8 cellular contexts compared by ENCODE assay signal in genomic region chr11:73760066-73760679, GRCh38. TPM values are rescaled to one million over a fixed set of nuclear protein-coding genes. Genes with fewer than 3 reads are reported as not detected.
DNase-seq lines count a peak whose midpoint lies in the region; ATAC-seq, FAIRE-seq and TF ChIP-seq lines count a peak whose summit lies in the region.

No MANE protein-coding gene starts in this region.

- intact Hi-C loops in HepG2 (cut with micrococcal nuclease; ENCODE audit: unreplicated experiment): loop anchor here (2.0 kb wide), 1 partner anchor 117 kb away; the partner anchor contains the start of genes COA4 and PAAF1

- no TSS peak for BruUV-seq in HepG2 (replicated peaks; lab: Mats Ljungman, UMichigan)

- TF ChIP-seq POLR2A in HepG2 (IDR thresholded peaks at IDR 0.05; ENCODE audit: insufficient read depth in 1 of 2, low read depth in 2 of 2, low read length in 2 of 2): no peak

- TF ChIP-seq RAD21 in HepG2 (CRISPR knock-in tag; IDR thresholded peaks at IDR 0.05): no peak

- H3K4me2 ChIP-seq in HepG2 (ENCODE audit: low read depth, low read length): peak overlapping the region; percentile 89

- in situ Hi-C loops in HepG2 (cut with HindIII; ENCODE audit: extremely low pct_ligation_motif_present, low pct_unique_long_range_greater_than_20kb): no loop called here

- H3K79me2 ChIP-seq in HepG2 (ENCODE audit: insufficient read depth, low read length): peaks cover 51% of the 10 kb centered on the region

- H2AFZ ChIP-seq in HepG2 (ENCODE audit: low read length): no peak overlapping the region

- under 1% methylated on average over 25 of the region's 46 CpGs for WGBS in HepG2 (ENCODE audit: low lambda C conversion rate)

- no peaks in the 10 kb centered on the region; a peak in 1 of 5 replicates for H3K27me3 ChIP-seq in HepG2 (ENCODE audit: control insufficient read depth in 1 of 2, insufficient read depth in 2 of 2, low read length in 2 of 2)

- no peaks in the 10 kb centered on the region for H3K9me3 ChIP-seq in HepG2 (ENCODE audit: low read length)

- H3K9ac ChIP-seq in HepG2 (ENCODE audit: insufficient read depth, low read depth, low read length): peak overlapping the region; percentile 95

- no peaks in the 10 kb centered on the region for H3K36me3 ChIP-seq in HepG2 (replicated peaks in 1 of 2; ENCODE audit: control insufficient read depth in 1 of 2, insufficient read depth in 2 of 2, low read length in 2 of 2)

- peak; percentile 1 for DNase-seq in activated effector memory CD4-positive, alpha-beta T cell treated with Interleukin-2 at 50 U/mL for 16 hours
- no peak for DNase-seq in activated effector memory CD4-positive, alpha-beta T cell treated with anti-CD3 and anti-CD28 coated beads, Interleukin-2, amount 50 U/mL, for 16 hours
- DNase-seq in SK-N-DZ (ENCODE audit: low spot score): peak; percentile 17
- DNase-seq in HepG2 (ENCODE audit: low spot score): no peak
- DNase-seq in stimulated activated naive CD8-positive, alpha-beta T cell treated with anti-CD3 and anti-CD28 coated beads, Interleukin-15, Interleukin-2, amounts not matched to agents 100 U/mL and 50 U/mL, for 24 hours: peak; percentile 32
- no peak for DNase-seq in central memory CD4-positive, alpha-beta T cell

- POLR2A ChIA-PET in HepG2 (lab: Yijun Ruan, JAX): interaction anchor here (1.0 to 8.3 kb wide), 8 partner anchors 11 to 114 kb away, joined by 3 to 194 read pairs (median 10); partner anchors contain the start of gene MRPL48

- no peak for FAIRE-seq in HepG2 (lab: Jason Lieb, UNC)

- no peak for TF ChIP-seq CTCF in HepG2 (CRISPR knock-in tag; IDR thresholded peaks at IDR 0.05)

- CTCF ChIA-PET in HepG2 (lab: Yijun Ruan, JAX; ENCODE audit: low intra/inter-chr PET ratio, low total read pairs): no interaction called here

- peak overlapping the region; percentile 83 to 99 (median 97) for H3K4me3 ChIP-seq in HepG2 (replicated peaks in 1 of 3; ENCODE audit: insufficient read depth in 1 of 3, low read depth in 2 of 3, low read length in 3 of 3)

- TF ChIP-seq EP300 in HepG2 (IDR thresholded peaks at IDR 0.05; ENCODE audit: low read depth in 2 of 2, low read length in 2 of 2) (no peak), HepG2 (CRISPR knock-in tag; IDR thresholded peaks at IDR 0.05; ENCODE audit: borderline replicate concordance) (no peak)

- H3K4me1 ChIP-seq in HepG2 (ENCODE audit: insufficient read depth, low read length): peaks cover 35% of the 10 kb centered on the region

- ATAC-seq in HG03039 (IDR thresholded peaks at IDR 0.05; ENCODE audit: unreplicated experiment) (peak; percentile 2), HepG2 (peak; percentile 39)
- ATAC-seq in stimulated activated naive CD8-positive, alpha-beta T cell treated with anti-CD3 and anti-CD28 coated beads, Interleukin-15, Interleukin-2, amounts not matched to agents 100 U/mL and 50 U/mL, for 24 hours: no peak

- peaks cover 29% of the 10 kb centered on the region for H4K20me1 ChIP-seq in HepG2 (ENCODE audit: insufficient read depth, low read length)

- H3K27ac ChIP-seq in cingulate gyrus (ENCODE audit: low read depth, low read length): peak overlapping the region; percentile 92
- peak overlapping the region; percentile 80 for H3K27ac ChIP-seq in HepG2 (ENCODE audit: extremely low read length, insufficient read depth, low read length)

TF ChIP-seq in HepG2, 621 proteins besides CTCF, POLR2A, EP300 and RAD21 (continues in another document):
- peak; percentile 26; the same call in 1 of the 2 replicates for TF ChIP-seq PHF20 (CRISPR knock-in tag; IDR thresholded peaks at IDR 0.05)
- TF ChIP-seq SAP130 (CRISPR knock-in tag; IDR thresholded peaks at IDR 0.05; ENCODE audit: low read depth): peak; percentile 11; the same call in 1 of the 2 replicates
- TF ChIP-seq ZNF761 (CRISPR knock-in tag; conservative IDR thresholded peaks at IDR 0.05): no peak
- TF ChIP-seq ZNF598 (CRISPR knock-in tag; IDR thresholded peaks at IDR 0.05; ENCODE audit: borderline replicate concordance): 0 out of 2 replicates have a peak, but pooled peaks have one; percentile 34
- TF ChIP-seq ZFX (CRISPR knock-in tag; IDR thresholded peaks at IDR 0.05; ENCODE audit: low read depth): peak; percentile 51; the same call in 1 of the 2 replicates
- 0 out of 2 replicates have a peak, but pooled peaks have one; percentile 30 for TF ChIP-seq ZBTB3 (CRISPR knock-in tag; IDR thresholded peaks at IDR 0.05; ENCODE audit: borderline replicate concordance, low read depth)
- TF ChIP-seq RBM39 (IDR thresholded peaks at IDR 0.05; ENCODE audit: low read depth, low read length, poor library complexity, severe bottlenecking): peak; percentile 39
- TF ChIP-seq PAF1 (CRISPR knock-in tag; IDR thresholded peaks at IDR 0.05): no peak
- TF ChIP-seq ZNF556 (CRISPR knock-in tag; IDR thresholded peaks at IDR 0.05; ENCODE audit: borderline replicate concordance): 0 out of 2 replicates have a peak, but pooled peaks have one; percentile 32
- TF ChIP-seq MEIS1 (CRISPR knock-in tag; IDR thresholded peaks at IDR 0.05; ENCODE audit: borderline replicate concordance): 0 out of 2 replicates have a peak, but pooled peaks have one; percentile 18
- TF ChIP-seq IRF9 (CRISPR knock-in tag; IDR thresholded peaks at IDR 0.05; ENCODE audit: borderline replicate concordance): no peak
- TF ChIP-seq ZNF83 (CRISPR knock-in tag; IDR thresholded peaks at IDR 0.05; ENCODE audit: borderline replicate concordance): 0 out of 2 replicates have a peak, but pooled peaks have one; percentile 9

RNA-seq across cellular contexts. Expression of gene RAB6A, which starts 0.7 kb away (rescaled TPM):
- 87.9 and 99.0 TPM in 2 replicates for polyA plus RNA-seq in SK-N-DZ (2014; cell fraction: cytosol; rRNA removed)
- polyA plus RNA-seq in SK-N-DZ (2014; cell fraction: nucleus; rRNA removed): 50.0 and 62.3 TPM in 2 replicates
- 74.3 and 83.3 TPM in 2 replicates for total RNA-seq in HepG2 (2016; rRNA removed; fragmentation: Illumina TruSeq; extraction: Trizol)
- 71.2 and 75.6 TPM in 2 replicates for total RNA-seq in HepG2 (2016; cell fraction: cytosol; rRNA removed; fragmentation: Illumina TruSeq; extraction: Trizol; ENCODE audit: low read depth)
- total RNA-seq in HepG2 (2016; cell fraction: insoluble cytoplasmic fraction; rRNA removed; fragmentation: Illumina TruSeq; extraction: Trizol): 77.4 and 84.5 TPM in 2 replicates
- 47.3 and 51.3 TPM in 2 replicates for total RNA-seq in HepG2 (2016; cell fraction: membrane; rRNA removed; fragmentation: Illumina TruSeq; extraction: Trizol)
- total RNA-seq in HepG2 (2016; cell fraction: nucleus; rRNA removed; fragmentation: Illumina TruSeq; extraction: Trizol): 40.6 and 45.8 TPM in 2 replicates
- 92.0 and 121 TPM in 2 replicates for polyA plus RNA-seq in HepG2 (2011; rRNA removed)
- polyA plus RNA-seq in HepG2 (2011; cell fraction: cytosol; rRNA removed): 39.6 and 72.5 TPM in 2 replicates
- 38.0 and 39.7 TPM in 2 replicates for polyA plus RNA-seq in HepG2 (2011; cell fraction: nucleus; rRNA removed)
- polyA plus RNA-seq in HepG2 (2012): 73.4 and 84.2 TPM in 2 replicates
- 10.3 and 12.2 TPM in 2 replicates for polyA plus RNA-seq in HepG2 (2016; cell fraction: cytosol; fragmentation: Illumina TruSeq; extraction: Trizol; ENCODE audit: low read depth)
- polyA plus RNA-seq in HepG2 (2016; cell fraction: insoluble cytoplasmic fraction; fragmentation: Illumina TruSeq; extraction: Trizol; ENCODE audit: low read depth): 113 and 114 TPM in 2 replicates
- 31.5 and 35.2 TPM in 2 replicates for polyA plus RNA-seq in HepG2 (2016; cell fraction: membrane; fragmentation: Illumina TruSeq; extraction: Trizol; ENCODE audit: low read depth)
- 65.7 and 66.6 TPM in 2 replicates for polyA plus RNA-seq in HepG2 (2016; cell fraction: nucleus; fragmentation: Illumina TruSeq; extraction: Trizol; ENCODE audit: insufficient read depth, low read depth)
- polyA minus RNA-seq in HepG2 (2011; rRNA and poly(A)+ RNA removed; ENCODE audit: low replicate concordance): 87.8 and 136 TPM in 2 replicates
- polyA minus RNA-seq in HepG2 (2011; cell fraction: cytosol; rRNA and poly(A)+ RNA removed): 128 and 159 TPM in 2 replicates
- polyA minus RNA-seq in HepG2 (2011; cell fraction: nucleus; rRNA and poly(A)+ RNA removed): 68.9 and 102 TPM in 2 replicates

RNA-seq across cellular contexts. Expression of gene MRPL48, which starts 27.5 kb away (rescaled TPM):
- polyA plus RNA-seq in SK-N-DZ (2014; cell fraction: cytosol; rRNA removed): 101 and 116 TPM in 2 replicates
- polyA plus RNA-seq in SK-N-DZ (2014; cell fraction: nucleus; rRNA removed): 35.6 and 57.1 TPM in 2 replicates
- total RNA-seq in HepG2 (2016; rRNA removed; fragmentation: Illumina TruSeq; extraction: Trizol): 67.9 and 97.3 TPM in 2 replicates
- 27.8 TPM in 2 replicates for total RNA-seq in HepG2 (2016; cell fraction: cytosol; rRNA removed; fragmentation: Illumina TruSeq; extraction: Trizol; ENCODE audit: low read depth)
- 65.9 and 101 TPM in 2 replicates for total RNA-seq in HepG2 (2016; cell fraction: insoluble cytoplasmic fraction; rRNA removed; fragmentation: Illumina TruSeq; extraction: Trizol)
- 51.7 and 53.0 TPM in 2 replicates for total RNA-seq in HepG2 (2016; cell fraction: membrane; rRNA removed; fragmentation: Illumina TruSeq; extraction: Trizol)
- 21.9 and 28.3 TPM in 2 replicates for total RNA-seq in HepG2 (2016; cell fraction: nucleus; rRNA removed; fragmentation: Illumina TruSeq; extraction: Trizol)
- polyA plus RNA-seq in HepG2 (2011; rRNA removed): 50.2 and 61.2 TPM in 2 replicates
- 27.7 and 30.4 TPM in 2 replicates for polyA plus RNA-seq in HepG2 (2011; cell fraction: cytosol; rRNA removed)
- polyA plus RNA-seq in HepG2 (2011; cell fraction: nucleus; rRNA removed): 9.2 and 10.1 TPM in 2 replicates
- polyA plus RNA-seq in HepG2 (2012): 40.6 and 45.7 TPM in 2 replicates
- polyA plus RNA-seq in HepG2 (2016; cell fraction: cytosol; fragmentation: Illumina TruSeq; extraction: Trizol; ENCODE audit: low read depth): 34.1 and 42.7 TPM in 2 replicates
- polyA plus RNA-seq in HepG2 (2016; cell fraction: insoluble cytoplasmic fraction; fragmentation: Illumina TruSeq; extraction: Trizol; ENCODE audit: low read depth): 102 and 104 TPM in 2 replicates
- polyA plus RNA-seq in HepG2 (2016; cell fraction: membrane; fragmentation: Illumina TruSeq; extraction: Trizol; ENCODE audit: low read depth): 46.1 and 46.9 TPM in 2 replicates
- 34.7 and 41.9 TPM in 2 replicates for polyA plus RNA-seq in HepG2 (2016; cell fraction: nucleus; fragmentation: Illumina TruSeq; extraction: Trizol; ENCODE audit: insufficient read depth, low read depth)
- polyA minus RNA-seq in HepG2 (2011; rRNA and poly(A)+ RNA removed; ENCODE audit: low replicate concordance): 13.4 and 41.4 TPM in 2 replicates
- polyA minus RNA-seq in HepG2 (2011; cell fraction: cytosol; rRNA and poly(A)+ RNA removed): 11.1 and 12.9 TPM in 2 replicates
- 15.0 and 16.6 TPM in 2 replicates for polyA minus RNA-seq in HepG2 (2011; cell fraction: nucleus; rRNA and poly(A)+ RNA removed)

Comparison
In these comparisons a context has a peak if more than half of its experiments do, and no peak if none do; other contexts are left out.
1. DNase-seq: peak in activated effector memory CD4-positive, alpha-beta T cell treated with Interleukin-2 at 50 U/mL for 16 hours (single experiment), SK-N-DZ (single experiment) and stimulated activated naive CD8-positive, alpha-beta T cell treated with anti-CD3 and anti-CD28 coated beads, Interleukin-15, Interleukin-2, amounts not matched to agents 100 U/mL and 50 U/mL, for 24 hours (single experiment); none in activated effector memory CD4-positive, alpha-beta T cell treated with anti-CD3 and anti-CD28 coated beads, Interleukin-2, amount 50 U/mL, for 16 hours (single experiment), HepG2 (single experiment) and central memory CD4-positive, alpha-beta T cell (single experiment).